Comparison of ENCODE assay signal across 19 cellular contexts in the genomic region with DNA sequence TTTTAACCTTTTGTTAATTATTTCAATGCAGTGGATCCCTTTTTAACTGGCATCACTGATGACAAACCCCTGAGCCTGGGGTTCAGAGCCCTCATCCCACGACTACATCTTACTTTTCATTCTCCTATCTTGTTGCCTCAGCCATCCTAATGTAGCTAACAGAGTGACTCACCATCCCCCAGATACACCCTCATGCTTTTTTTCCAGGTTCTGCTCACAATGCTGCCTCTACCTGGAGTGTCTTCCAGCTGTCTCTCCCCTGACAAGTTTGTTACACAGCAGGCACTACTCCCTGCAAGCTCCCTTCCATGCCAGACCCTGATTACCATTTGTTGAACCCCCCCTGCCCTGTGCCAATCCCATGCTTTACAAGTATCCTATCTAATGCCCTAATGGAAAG.
"Had no signal": no experiment of that assay in that cellular context is flagged by ENCODE, and none has a peak within 500 bp of the region (broad histone marks: within the 10 kb centered on the region; RNA-seq: fewer than 3 reads in every experiment).

No MANE protein-coding gene starts in this region.

- H3K27ac ChIP-seq: SJCRH30 had no signal

- H3K27me3 ChIP-seq: SJCRH30 had no signal

- DNase-seq: KBM-7, MV-4-11, NCI-H1048, NCI-H1105, NCI-H1417, NCI-H1436 treated with DMSO at 0.1 percent for 48 hours, NCI-H1694, NCI-H187 treated with DMSO at 0.1 percent for 48 hours, NCI-H2029 treated with DMSO at 0.1 percent for 48 hours, NCI-H2171 treated with DMSO at 0.1 percent for 48 hours, NCI-H524, NCI-H526 treated with DMSO at 0.1 percent for 48 hours, NCI-H774, PC-3, SHP77 treated with DMSO at 0.1 percent for 48 hours, SJCRH30 had no signal

- H3K4me3 ChIP-seq: SJCRH30 had no signal

- H3K9me3 ChIP-seq: SJCRH30 had no signal

- ATAC-seq: Panc1, PC-3, Right ventricle myocardium inferior, SK-N-SH treated with all-trans-retinoic acid at 6 μM for 48 hours had no signal

- H3K4me1 ChIP-seq: SJCRH30 had no signal

- H3K36me3 ChIP-seq: SJCRH30 had no signal
